Comparison of ENCODE assay signal across 6 cellular contexts in the genomic region with DNA sequence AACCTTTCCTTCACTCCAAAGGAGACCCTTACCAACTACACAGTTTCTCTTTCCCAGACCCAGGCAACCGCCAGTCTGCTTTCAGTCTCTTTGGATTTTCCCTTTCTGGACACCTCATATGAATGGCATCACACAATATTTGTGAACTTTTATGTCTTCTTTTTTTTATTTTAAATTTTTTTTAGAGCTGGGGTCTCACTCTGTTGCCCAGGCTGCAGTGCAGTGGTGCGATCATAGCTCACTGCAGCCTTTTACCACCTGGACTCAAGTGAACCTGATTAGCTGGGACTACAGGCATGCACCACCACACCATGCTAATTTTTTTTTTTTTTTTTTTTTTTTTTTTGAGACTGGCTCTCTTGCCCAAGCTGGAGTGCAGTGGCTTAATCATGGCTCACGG.
"Had no signal": no experiment of that assay in that cellular context is flagged by ENCODE, and none has a peak within 500 bp of the region (broad histone marks: within the 10 kb centered on the region; RNA-seq: fewer than 3 reads in every experiment).

No MANE protein-coding gene starts in this region.

- H3K9me3 Mint-ChIP-seq: GM23338, IgD-negative memory B cell had no signal

- H3K27ac ChIP-seq: KMS-11 had no signal

- H3K4me3 Mint-ChIP-seq: GM23338, H9 had no signal

- H3K4me3 ChIP-seq: GM23338 had no signal

- H3K27me3 Mint-ChIP-seq: IgD-negative memory B cell had no signal

- ATAC-seq: GM23338 had no signal

- DNase-seq: H9, HCEC 1CT, KBM-7 had no signal

- H3K4me1 Mint-ChIP-seq: GM23338 had no signal

- H3K27ac Mint-ChIP-seq: GM23338, IgD-negative memory B cell had no signal
